Comparison of ENCODE assay signal across 18 cellular contexts in genomic region chr19:30132312-30133075, GRCh38.
"Had no signal": no experiment of that assay in that cellular context is flagged by ENCODE, and none has a peak within 500 bp of the region (broad histone marks: within the 10 kb centered on the region; RNA-seq: fewer than 3 reads in every experiment).

No MANE protein-coding gene starts in this region.

- H3K27ac Mint-ChIP-seq: activated CD4-positive, alpha-beta T cell treated with anti-CD3 and anti-CD28 coated beads, Interleukin-2, amount 10 ng/mL, durations not matched to agents 24 days and 14 days; activated naive CD8-positive, alpha-beta T cell; mesothelial cell of epicardium; natural killer cell treated with Interleukin-12 subunit alpha and Interleukin-12 subunit beta and Interleukin-15 and Interleukin-18, amount 100 ng/mL, for 72 hours; stimulated activated naive CD8-positive, alpha-beta T cell treated with anti-CD3 and anti-CD28 coated beads, Interleukin-15, Interleukin-2, amounts not matched to agents 100 ng/mL and 50 ng/mL, for 24 hours had no signal

- H3K36me3 Mint-ChIP-seq: activated naive CD8-positive, alpha-beta T cell; mesothelial cell of epicardium; natural killer cell treated with Interleukin-12 subunit alpha and Interleukin-12 subunit beta and Interleukin-15 and Interleukin-18, amount 100 ng/mL, for 72 hours had no signal

- H3K4me1 ChIP-seq: prostate gland, right atrium auricular region, transverse colon, vagina had no signal

- H3K9me3 Mint-ChIP-seq: activated CD4-positive, alpha-beta T cell treated with anti-CD3 and anti-CD28 coated beads, Interleukin-2, amount 10 ng/mL, durations not matched to agents 24 days and 14 days; mesothelial cell of epicardium; natural killer cell treated with Interleukin-12 subunit alpha and Interleukin-12 subunit beta and Interleukin-15 and Interleukin-18, amount 100 ng/mL, for 72 hours; stimulated activated naive CD8-positive, alpha-beta T cell treated with anti-CD3 and anti-CD28 coated beads, Interleukin-15, Interleukin-2, amounts not matched to agents 100 ng/mL and 50 ng/mL, for 24 hours had no signal

- H3K27me3 Mint-ChIP-seq: activated CD4-positive, alpha-beta T cell treated with anti-CD3 and anti-CD28 coated beads, Interleukin-2, amount 10 ng/mL, durations not matched to agents 24 days and 14 days; stimulated activated naive CD8-positive, alpha-beta T cell treated with anti-CD3 and anti-CD28 coated beads, Interleukin-15, Interleukin-2, amounts not matched to agents 100 ng/mL and 50 ng/mL, for 24 hours had no signal

- H3K4me1 Mint-ChIP-seq: activated CD4-positive, alpha-beta T cell treated with anti-CD3 and anti-CD28 coated beads, Interleukin-2, amount 10 ng/mL, durations not matched to agents 24 days and 14 days had no signal

- FAIRE-seq: keratinocyte had no signal

- H3K9me3 ChIP-seq: prostate gland, right atrium auricular region, transverse colon, vagina had no signal

- H3K36me3 ChIP-seq: prostate gland, right atrium auricular region, transverse colon, vagina had no signal

- H3K4me3 ChIP-seq: lung, prostate gland, right atrium auricular region, transverse colon, vagina had no signal

- H3K27me3 ChIP-seq: right atrium auricular region, transverse colon, vagina had no signal

- H3K27ac ChIP-seq: prostate gland, right atrium auricular region, transverse colon, vagina had no signal

- H3K4me3 Mint-ChIP-seq: activated CD4-positive, alpha-beta T cell treated with anti-CD3 and anti-CD28 coated beads, Interleukin-2, amount 10 ng/mL, durations not matched to agents 24 days and 14 days; activated naive CD8-positive, alpha-beta T cell; mesothelial cell of epicardium; natural killer cell treated with Interleukin-12 subunit alpha and Interleukin-12 subunit beta and Interleukin-15 and Interleukin-18, amount 100 ng/mL, for 72 hours; stimulated activated naive CD8-positive, alpha-beta T cell treated with anti-CD3 and anti-CD28 coated beads, Interleukin-15, Interleukin-2, amounts not matched to agents 100 ng/mL and 50 ng/mL, for 24 hours had no signal

- DNase-seq: activated CD4-positive, alpha-beta T cell treated with anti-CD3 and anti-CD28 coated beads, Interleukin-2, amount 10 ng/mL, durations not matched to agents 24 days and 14 days; activated CD8-positive, alpha-beta memory T cell treated with anti-CD3 and anti-CD28 coated beads, Interleukin-2, amount 50 U/mL, for 4 hours; activated gamma-delta T cell treated with Interleukin-2 at 50 U/mL for 16 hours; activated T-cell treated with anti-CD3 and anti-CD28 coated beads, Interleukin-2, amount 50 U/mL, for 48 hours; effector memory CD4-positive, alpha-beta T cell; hippocampal formation; T-helper 1 cell; T-helper 9 cell; transverse colon had no signal

- ATAC-seq: natural killer cell treated with Interleukin-12 subunit alpha and Interleukin-12 subunit beta and Interleukin-15 and Interleukin-18, amount 100 ng/mL, for 72 hours had no signal
